11 cellular contexts compared by ENCODE assay signal in genomic region chr2:128319773-128320608, GRCh38. TPM values are rescaled to one million over a fixed set of nuclear protein-coding genes. Genes with fewer than 3 reads are reported as not detected.
DNase-seq lines count a peak whose midpoint lies in the region; ATAC-seq and TF ChIP-seq lines count a peak whose summit lies in the region.
"Had no signal": no experiment of that assay in that cellular context is flagged by ENCODE, and none has a peak within 500 bp of the region (broad histone marks: within the 10 kb centered on the region; RNA-seq: fewer than 3 reads in every experiment).

No MANE protein-coding gene starts in this region.

- no peak overlapping the region for H3K27ac Mint-ChIP-seq in H9

- H3T11ph ChIP-seq in H9 (ENCODE audit: low read length): no peak overlapping the region

- no peak overlapping the region for H3K9ac ChIP-seq in H9 (ENCODE audit: extremely low read depth, insufficient read length, low read length)

- H3K18ac ChIP-seq in H9 (ENCODE audit: insufficient read length, low read depth, low read length): no peak overlapping the region

- H3K9me3 ChIP-seq in H9 (ENCODE audit: control insufficient read depth, low read depth, low read length): no peaks in the 10 kb centered on the region
- H3K9me3 ChIP-seq in ovary: no peaks in the 10 kb centered on the region

- H3K27me3 ChIP-seq in H9 (ENCODE audit: insufficient read depth, low read length) (no peaks in the 10 kb centered on the region; the same call in 1 of the 2 replicates), dorsolateral prefrontal cortex (no peaks in the 10 kb centered on the region), ovary (no peaks in the 10 kb centered on the region)

- H3K4me1 ChIP-seq in H9 (ENCODE audit: insufficient read depth, low read length) (no peaks in the 10 kb centered on the region; the same call in 1 of the 2 replicates), ovary (ENCODE audit: insufficient read depth) (peaks cover 7% of the 10 kb centered on the region)

- peak overlapping the region in 1 of 2 experiments; percentile 7; a peak in 2 of 5 replicates for H3K4me3 Mint-ChIP-seq in H9

- no peaks in the 10 kb centered on the region for H4K20me1 ChIP-seq in H9 (ENCODE audit: control insufficient read depth, insufficient read depth, insufficient read length)

- H2BK20ac ChIP-seq in H9 (ENCODE audit: low read depth, low read length, poor library complexity, severe bottlenecking): no peak overlapping the region

- H3K56ac ChIP-seq in H9 (ENCODE audit: insufficient read length, low read depth, low read length): no peak overlapping the region

- peaks cover 3% of the 10 kb centered on the region for H3K79me1 ChIP-seq in H9 (ENCODE audit: insufficient read depth, low read depth, low read length, poor library complexity, severe bottlenecking)

- no peak overlapping the region for H3K4ac ChIP-seq in H9 (ENCODE audit: low read depth, low read length)

- no peak overlapping the region for H2AK5ac ChIP-seq in H9 (ENCODE audit: insufficient read length, low read length)

- H3K23me2 ChIP-seq in H9 (ENCODE audit: insufficient read length, low read depth, low read length, poor library complexity, severe bottlenecking): peaks cover 12% of the 10 kb centered on the region

- no peak for ATAC-seq in HG02884 (IDR thresholded peaks at IDR 0.05; ENCODE audit: unreplicated experiment)

- no CpG with 5 or more reads among the region's 31 CpGs for WGBS in H9 (ENCODE audit: extremely low coverage, insufficient read length, low lambda C conversion rate)
- 87 to 90% (median 90%) methylated on average over 30 to 31 of the region's 31 CpGs for WGBS in ovary, 3 donors

- H2AFZ ChIP-seq in H9 (ENCODE audit: low read length): no peak overlapping the region

- H3K9me3 Mint-ChIP-seq in H9: no peaks in the 10 kb centered on the region; a peak in 1 of 5 replicates

- H3K23ac ChIP-seq in H9 (ENCODE audit: insufficient read length, low read depth, low read length): no peak overlapping the region

- no peak overlapping the region; the same call in 1 of the 2 replicates for H3K14ac ChIP-seq in H9 (ENCODE audit: insufficient read depth, low read length)

- peaks cover 24% of the 10 kb centered on the region for H3K27me3 Mint-ChIP-seq in H9 (ENCODE audit: low read depth)

- H4K91ac ChIP-seq in H9 (ENCODE audit: insufficient read length, low read depth, low read length): no peak overlapping the region

- TF ChIP-seq CTCF in H9 (conservative IDR thresholded peaks at IDR 0.05) (no peak), dorsolateral prefrontal cortex (IDR thresholded peaks at IDR 0.05 in 54 of 56, conservative IDR thresholded peaks at IDR 0.05 in 2 of 56; ENCODE audit: low read depth in 1 of 56, partially characterized antibody in 56 of 56) (no peak), ovary (IDR thresholded peaks at IDR 0.05) (no peak)

- TF ChIP-seq EP300 in ovary (IDR thresholded peaks at IDR 0.05): no peak

- H3K4me3 ChIP-seq in dorsolateral prefrontal cortex (peak overlapping the region in 31 of 59 donors; percentile 60 to 97 (median 74)), ovary (no peak overlapping the region)

- no peak overlapping the region for H2BK120ac ChIP-seq in H9 (ENCODE audit: low read depth, low read length, poor library complexity, severe bottlenecking)

- DNase-seq in DMS 273 (lab: John Stamatoyannopoulos, UW; ENCODE audit: unreplicated experiment) (peak; percentile 14), DMS 273 treated with DMSO at 0.1 percent for 48 hours (lab: John Stamatoyannopoulos, UW) (no peak), H9 (peak; percentile 38), dorsolateral prefrontal cortex (peak in 4 of 10 donors; percentile 8 to 42 (median 18)), ovary (peak; percentile 21 to 48 (median 44)), NCI-H2107 (lab: John Stamatoyannopoulos, UW) (no peak), NCI-H2196 (lab: John Stamatoyannopoulos, UW; ENCODE audit: unreplicated experiment) (no peak)
- DNase-seq: foreskin melanocyte, SHP77 had no signal

- H4K8ac ChIP-seq in H9 (replicated peaks; ENCODE audit: insufficient read length, low read depth, low read length): no peak overlapping the region

- no peak overlapping the region for H4K5ac ChIP-seq in H9 (ENCODE audit: insufficient read length, low read depth, low read length)

- H3K4me2 ChIP-seq in H9 (ENCODE audit: insufficient read depth, insufficient read length, low read length): no peak overlapping the region

- no peaks in the 10 kb centered on the region for H3K36me3 ChIP-seq in ovary

- TF ChIP-seq POLR2A in ovary (IDR thresholded peaks at IDR 0.05): no peak

- H3K27ac ChIP-seq in H9 (ENCODE audit: insufficient read length, low read depth, low read length) (no peak overlapping the region), dorsolateral prefrontal cortex (peak overlapping the region in 20 of 59 donors; percentile 13 to 91 (median 80)), ovary (no peak overlapping the region)
- H3K27ac ChIP-seq: 22Rv1 had no signal

- no peak overlapping the region for H2BK15ac ChIP-seq in H9 (ENCODE audit: low read depth, low read length)

- H2BK12ac ChIP-seq in H9 (ENCODE audit: insufficient read length, low read depth, low read length): no peak overlapping the region

- H3K79me2 ChIP-seq in H9 (ENCODE audit: insufficient read depth, low read length): peaks cover 22% of the 10 kb centered on the region; the same call in 1 of the 2 replicates

- intact Hi-C loops in dorsolateral prefrontal cortex (cut with DNase I) (loop anchor here (2.0 to 10.0 kb wide), 8 partner anchors 87 to 1602 kb away; partner anchors contain the start of gene UGGT1 (in 1 of the 2)), ovary (cut with DNase I) (loop anchor here in 3 of 4 donors (5.0 to 10.0 kb wide), 6 partner anchors 145 to 437 kb away; no protein-coding TSS in a partner anchor)

- H2BK5ac ChIP-seq in H9 (ENCODE audit: insufficient read length, low read length): no peak overlapping the region

- peaks cover 32 to 41% of the 10 kb centered on the region in 2 experiments for H3K4me1 Mint-ChIP-seq in H9

- H3K36me3 Mint-ChIP-seq in H9 (ENCODE audit: insufficient read depth in 1 of 3, low read depth in 3 of 3): peaks cover 4 to 12% (median 7%) of the 10 kb centered on the region in 3 experiments; a peak in 5 of 7 replicates

RNA-seq across cellular contexts. Expression of gene HS6ST1, which starts 1.3 kb away (rescaled TPM):
- total RNA-seq in H9 (2021): 58.9 and 60.2 TPM in 2 replicates
- 100 to 1,000 TPM in 78 of 120 experiments, 10 to 100 TPM in 42; 63.1 to 197 (median 109) TPM for total RNA-seq in dorsolateral prefrontal cortex
- total RNA-seq in ovary: 10 to 100 TPM; 23.7 to 62.5 (median 48.0) TPM
- polyA plus RNA-seq in ovary: 10 to 100 TPM; 12.9 to 45.3 TPM

Comparison
In these comparisons a context has a peak if more than half of its experiments do, and no peak if none do; other contexts are left out.
1. DNase-seq: peak in DMS 273 (single experiment), H9 (single experiment) and ovary (5 of 5); none in DMS 273 treated with DMSO at 0.1 percent for 48 hours (single experiment), NCI-H2107 (single experiment) and NCI-H2196 (single experiment).